In genomic region chr10:110636932-110637557, GRCh38 we compare ENCODE assay signal across 1 cellular context.
TF ChIP-seq lines count a peak whose summit lies in the region.

No MANE protein-coding gene starts in this region.

TF ChIP-seq in A549, 52 proteins besides CTCF, POLR2A, EP300 and RAD21 (continued from another document):
- TF ChIP-seq, protein P1, sequence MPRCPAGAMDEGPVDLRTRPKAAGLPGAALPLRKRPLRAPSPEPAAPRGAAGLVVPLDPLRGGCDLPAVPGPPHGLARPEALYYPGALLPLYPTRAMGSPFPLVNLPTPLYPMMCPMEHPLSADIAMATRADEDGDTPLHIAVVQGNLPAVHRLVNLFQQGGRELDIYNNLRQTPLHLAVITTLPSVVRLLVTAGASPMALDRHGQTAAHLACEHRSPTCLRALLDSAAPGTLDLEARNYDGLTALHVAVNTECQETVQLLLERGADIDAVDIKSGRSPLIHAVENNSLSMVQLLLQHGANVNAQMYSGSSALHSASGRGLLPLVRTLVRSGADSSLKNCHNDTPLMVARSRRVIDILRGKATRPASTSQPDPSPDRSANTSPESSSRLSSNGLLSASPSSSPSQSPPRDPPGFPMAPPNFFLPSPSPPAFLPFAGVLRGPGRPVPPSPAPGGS (IDR thresholded peaks at IDR 0.05), result no peak
